Comparison of ENCODE assay signal across 1 cellular context in the genomic region with DNA sequence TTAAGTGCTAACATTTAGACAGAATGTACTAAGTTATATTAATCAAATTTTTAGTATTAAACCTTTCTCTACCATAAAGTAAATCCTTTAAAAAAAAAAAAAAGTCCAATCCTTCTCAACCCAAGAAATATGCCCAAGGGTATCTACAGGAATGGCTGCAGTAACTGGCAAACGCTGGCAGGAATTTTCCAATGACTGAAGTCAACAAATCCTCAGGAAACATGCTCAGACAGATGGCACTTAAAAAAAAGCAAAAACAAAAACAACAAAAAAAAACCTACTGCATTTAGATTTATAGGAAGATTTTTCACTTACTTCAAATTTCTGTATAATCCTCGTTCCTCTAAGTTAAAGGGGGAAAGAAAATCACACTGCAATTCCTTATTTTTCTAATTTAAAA.
TF ChIP-seq lines count a peak whose summit lies in the region.

No MANE protein-coding gene starts in this region.

TF ChIP-seq in IMR-90, 13 proteins besides CTCF, POLR2A, EP300 and RAD21 (continued from another document):
- TF ChIP-seq, protein P1, sequence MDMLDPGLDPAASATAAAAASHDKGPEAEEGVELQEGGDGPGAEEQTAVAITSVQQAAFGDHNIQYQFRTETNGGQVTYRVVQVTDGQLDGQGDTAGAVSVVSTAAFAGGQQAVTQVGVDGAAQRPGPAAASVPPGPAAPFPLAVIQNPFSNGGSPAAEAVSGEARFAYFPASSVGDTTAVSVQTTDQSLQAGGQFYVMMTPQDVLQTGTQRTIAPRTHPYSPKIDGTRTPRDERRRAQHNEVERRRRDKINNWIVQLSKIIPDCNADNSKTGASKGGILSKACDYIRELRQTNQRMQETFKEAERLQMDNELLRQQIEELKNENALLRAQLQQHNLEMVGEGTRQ (IDR thresholded peaks at IDR 0.05; ENCODE audit: low read depth, low read length): no peak
- TF ChIP-seq CHD1 (IDR thresholded peaks at IDR 0.05; ENCODE audit: low read depth, low read length) (no peak), RCOR1 (IDR thresholded peaks at IDR 0.05; ENCODE audit: insufficient replicate concordance, low read length) (no peak)
